Comparison of ENCODE assay signal across 7 cellular contexts in genomic region chr2:64100584-64100983, GRCh38. TPM values are rescaled to one million over a fixed set of nuclear protein-coding genes. Genes with fewer than 3 reads are reported as not detected.
DNase-seq lines count a peak whose midpoint lies in the region; ATAC-seq and TF ChIP-seq lines count a peak whose summit lies in the region.
"Not testable (repeated sequence)": the region's sequence is repeated elsewhere in the genome, so short reads cannot be mapped to it uniquely, and the experiment has no call there.

No MANE protein-coding gene starts in this region.

- H3K36me3 Mint-ChIP-seq in IgD-negative memory B cell (peaks cover 24% of the 10 kb centered on the region), activated B cell treated with CpG ODN at 0.5 μM for 24 hours (ENCODE audit: low read depth) (peaks cover 78% of the 10 kb centered on the region), chondrocyte (ENCODE audit: low read depth) (peaks cover 13% of the 10 kb centered on the region)
- peaks cover 12 to 36% of the 10 kb centered on the region in 2 donors for H3K36me3 Mint-ChIP-seq in activated T-cell treated with anti-CD3 and anti-CD28 coated beads, Interleukin-2, amount 50 U/mL, for 72 hours (ENCODE audit: insufficient read depth in 2 of 2)

- H3K27ac Mint-ChIP-seq in IgD-negative memory B cell (peak overlapping the region; percentile 14 to 71 (median 66)), activated B cell treated with CpG ODN at 0.5 μM for 24 hours (peak overlapping the region; percentile 75), chondrocyte (ENCODE audit: unreplicated experiment) (peak overlapping the region; percentile 12)
- H3K27ac Mint-ChIP-seq in activated T-cell treated with anti-CD3 and anti-CD28 coated beads, Interleukin-2, amount 50 U/mL, for 72 hours, result peak overlapping the region; percentile 90

- not testable (repeated sequence) for H3K9me3 Mint-ChIP-seq in IgD-negative memory B cell; activated B cell treated with CpG ODN at 0.5 μM for 24 hours; activated T-cell treated with anti-CD3 and anti-CD28 coated beads, Interleukin-2, amount 50 U/mL, for 72 hours; chondrocyte (ENCODE audit: low read depth)

- intact Hi-C loops in activated B cell treated with CpG ODN at 0.5 μM for 24 hours (cut with micrococcal nuclease), result loop anchor here (2.0 kb wide), 1 partner anchor 14 kb away; no protein-coding TSS in a partner anchor

- not testable (repeated sequence) for DNase-seq in activated B cell treated with CpG ODN at 0.5 μM for 24 hours; activated T-cell treated with anti-CD3 and anti-CD28 coated beads, Interleukin-2, amount 50 U/mL, for 72 hours; chondrocyte (ENCODE audit: low spot score)

- peaks cover 32 to 72% (median 40%) of the 10 kb centered on the region in 3 donors for H3K4me1 Mint-ChIP-seq in IgD-negative memory B cell
- H3K4me1 Mint-ChIP-seq in activated B cell treated with CpG ODN at 0.5 μM for 24 hours, result peaks cover 58% of the 10 kb centered on the region
- H3K4me1 Mint-ChIP-seq in activated T-cell treated with anti-CD3 and anti-CD28 coated beads, Interleukin-2, amount 50 U/mL, for 72 hours (ENCODE audit: low read depth), result peaks cover 47% of the 10 kb centered on the region
- peaks cover 32% of the 10 kb centered on the region for H3K4me1 Mint-ChIP-seq in chondrocyte (ENCODE audit: low read depth)

- ATAC-seq in GM18499 (IDR thresholded peaks at IDR 0.05; ENCODE audit: insufficient read depth, unreplicated experiment) (peak; percentile 23), GM21381 (IDR thresholded peaks at IDR 0.05; ENCODE audit: unreplicated experiment) (peak; percentile 21), HG02759 (IDR thresholded peaks at IDR 0.05; ENCODE audit: unreplicated experiment) (peak; percentile 47), activated B cell treated with CpG ODN at 0.5 μM for 24 hours (ENCODE audit: low read depth) (peak; percentile 46)
- not testable (repeated sequence) for ATAC-seq in activated T-cell treated with anti-CD3 and anti-CD28 coated beads, Interleukin-2, amount 50 U/mL, for 72 hours (replicated peaks in 1 of 2)

- POLR2A ChIA-PET in activated B cell treated with CpG ODN at 0.5 μM for 24 hours (lab: Charles Lee), result interaction anchor here (1.7 to 1.9 kb wide), 3 partner anchors 42 to 218 kb away, joined by 4 to 6 read pairs (median 4); no protein-coding TSS in a partner anchor

- H3K27me3 Mint-ChIP-seq in IgD-negative memory B cell; activated B cell treated with CpG ODN at 0.5 μM for 24 hours; activated T-cell treated with anti-CD3 and anti-CD28 coated beads, Interleukin-2, amount 50 U/mL, for 72 hours (ENCODE audit: low read depth); chondrocyte (ENCODE audit: low read depth): not testable (repeated sequence)

- peak overlapping the region in 2 of 4 donors; percentile 35 to 54 for H3K4me3 Mint-ChIP-seq in IgD-negative memory B cell
- not testable (repeated sequence) for H3K4me3 Mint-ChIP-seq in activated B cell treated with CpG ODN at 0.5 μM for 24 hours; chondrocyte (ENCODE audit: unreplicated experiment)
- H3K4me3 Mint-ChIP-seq in activated T-cell treated with anti-CD3 and anti-CD28 coated beads, Interleukin-2, amount 50 U/mL, for 72 hours, result peak overlapping the region; percentile 4 to 60

- CTCF ChIA-PET in activated B cell treated with CpG ODN at 0.5 μM for 24 hours (lab: Charles Lee), result interaction anchor here (2.0 kb wide), 1 partner anchor 50 kb away, joined by 8 read pairs; no protein-coding TSS in a partner anchor

- not testable (repeated sequence) for TF ChIP-seq CTCF in activated B cell treated with CpG ODN at 0.5 μM for 24 hours (IDR thresholded peaks at IDR 0.05); chondrocyte (IDR thresholded peaks at IDR 0.05)

RNA-seq across cellular contexts. Expression of gene PELI1, which starts 43.6 kb away (rescaled TPM):
- polyA plus RNA-seq in IgD-negative memory B cell, result 23.9 TPM
- total RNA-seq in activated B cell treated with CpG ODN at 0.5 μM for 24 hours (81.4 and 93.1 TPM in 2 replicates), chondrocyte (15.9 to 24.4 TPM (median 22.7 TPM) in 3 replicates)
- total RNA-seq in activated T-cell treated with anti-CD3 and anti-CD28 coated beads, Interleukin-2, amount 50 U/mL, for 72 hours, result 10 to 100 TPM; 33.1 to 59.4 TPM

Comparison
In these comparisons a context has a peak if more than half of its experiments do, and no peak if none do; other contexts are left out.
1. H3K27ac Mint-ChIP-seq: peak in every context shown above with its lines; median percentile 90 in activated T-cell treated with anti-CD3 and anti-CD28 coated beads, Interleukin-2, amount 50 U/mL, for 72 hours; 75 in activated B cell treated with CpG ODN at 0.5 μM for 24 hours; 66 in IgD-negative memory B cell; 12 in chondrocyte.